11 cellular contexts compared by ENCODE assay signal in genomic region chr19:6076675-6077463, GRCh38. TPM values are rescaled to one million over a fixed set of nuclear protein-coding genes. Genes with fewer than 3 reads are reported as not detected.
DNase-seq lines count a peak whose midpoint lies in the region; ATAC-seq, FAIRE-seq and TF ChIP-seq lines count a peak whose summit lies in the region.
"Had no signal": no experiment of that assay in that cellular context is flagged by ENCODE, and none has a peak within 500 bp of the region (broad histone marks: within the 10 kb centered on the region; RNA-seq: fewer than 3 reads in every experiment).

No MANE protein-coding gene starts in this region.

- H3K27ac ChIP-seq in colonic mucosa: no peak overlapping the region

- no peaks in the 10 kb centered on the region for H3K27me3 ChIP-seq in colonic mucosa

- peak overlapping the region; percentile 14 to 35 for H3K9ac ChIP-seq in colonic mucosa (ENCODE audit: low read depth in 2 of 2, low read length in 2 of 2)

- TF ChIP-seq POLR2A in GM12891 (IDR thresholded peaks at IDR 0.05; ENCODE audit: low read depth, low read length): no peak

- FAIRE-seq in GM12891 (lab: Jason Lieb, UNC): no peak

- intact Hi-C loops in colonic mucosa (cut with DNase I): no loop called here
- intact Hi-C loops in activated naive CD4-positive, alpha-beta T cell treated with anti-CD3 and anti-CD28 coated beads for 36 hours (cut with micrococcal nuclease): no loop called here

- no peak overlapping the region for H3K4me3 ChIP-seq in colonic mucosa

- H3K27me3 Mint-ChIP-seq in nephron (ENCODE audit: low read depth): no peaks in the 10 kb centered on the region
- H3K27me3 Mint-ChIP-seq in activated naive CD4-positive, alpha-beta T cell treated with anti-CD3 and anti-CD28 coated beads for 36 hours (ENCODE audit: low read depth): no peaks in the 10 kb centered on the region
- no peaks in the 10 kb centered on the region for H3K27me3 Mint-ChIP-seq in activated T-cell treated with anti-CD3 and anti-CD28 coated beads, Interleukin-2, amount 50 U/mL, for 72 hours (ENCODE audit: low read depth)
- H3K27me3 Mint-ChIP-seq: CD4-positive, alpha-beta memory T cell had no signal

- DNase-seq in ACHN (peak; percentile 78), NCI-H2227 (lab: John Stamatoyannopoulos, UW; ENCODE audit: unreplicated experiment) (peak; percentile 7), colonic mucosa (no peak), GM12891 (ENCODE audit: insufficient read length, low spot score) (no peak)
- DNase-seq in activated CD8-positive, alpha-beta memory T cell treated with anti-CD3 and anti-CD28 coated beads for 24 hours: no peak
- DNase-seq in activated naive CD4-positive, alpha-beta T cell treated with anti-CD3 and anti-CD28 coated beads for 36 hours: no peak
- DNase-seq in activated T-cell treated with anti-CD3 and anti-CD28 coated beads, Interleukin-2, amount 50 U/mL, for 72 hours: no peak
- DNase-seq: CD4-positive, alpha-beta memory T cell; NCI-H69 had no signal

- in situ Hi-C loops in ACHN (cut with HindIII; ENCODE audit: low pct_ligation_motif_present, low pct_unique_long_range_greater_than_20kb, low sequenced_read_pairs): no loop called here

- no peaks in the 10 kb centered on the region for H3K36me3 Mint-ChIP-seq in nephron (ENCODE audit: low read depth)
- H3K36me3 Mint-ChIP-seq in activated naive CD4-positive, alpha-beta T cell treated with anti-CD3 and anti-CD28 coated beads for 36 hours (ENCODE audit: low read depth): no peaks in the 10 kb centered on the region
- no peaks in the 10 kb centered on the region for H3K36me3 Mint-ChIP-seq in activated T-cell treated with anti-CD3 and anti-CD28 coated beads, Interleukin-2, amount 50 U/mL, for 72 hours (ENCODE audit: insufficient read depth in 2 of 2)
- H3K36me3 Mint-ChIP-seq: CD4-positive, alpha-beta memory T cell had no signal

- no peaks in the 10 kb centered on the region for H3K9me3 Mint-ChIP-seq in nephron
- H3K9me3 Mint-ChIP-seq in activated naive CD4-positive, alpha-beta T cell treated with anti-CD3 and anti-CD28 coated beads for 36 hours: no peaks in the 10 kb centered on the region
- no peaks in the 10 kb centered on the region for H3K9me3 Mint-ChIP-seq in activated T-cell treated with anti-CD3 and anti-CD28 coated beads, Interleukin-2, amount 50 U/mL, for 72 hours
- H3K9me3 Mint-ChIP-seq: CD4-positive, alpha-beta memory T cell had no signal

- CTCF ChIA-PET in activated naive CD4-positive, alpha-beta T cell treated with anti-CD3 and anti-CD28 coated beads for 36 hours (lab: Charles Lee): interaction anchor here (1.4 kb wide), 2 partner anchors 48 to 49 kb away, joined by 3 read pairs; no protein-coding TSS in a partner anchor

- H3K36me3 ChIP-seq in colonic mucosa: no peaks in the 10 kb centered on the region

- H3K9me3 ChIP-seq in colonic mucosa: no peaks in the 10 kb centered on the region

- ATAC-seq in activated T-cell treated with anti-CD3 and anti-CD28 coated beads, Interleukin-2, amount 50 U/mL, for 72 hours (replicated peaks in 1 of 2): no peak

- H3K4me3 Mint-ChIP-seq in nephron: no peak overlapping the region
- no peak overlapping the region for H3K4me3 Mint-ChIP-seq in activated naive CD4-positive, alpha-beta T cell treated with anti-CD3 and anti-CD28 coated beads for 36 hours
- H3K4me3 Mint-ChIP-seq in activated T-cell treated with anti-CD3 and anti-CD28 coated beads, Interleukin-2, amount 50 U/mL, for 72 hours: no peak overlapping the region
- H3K4me3 Mint-ChIP-seq: CD4-positive, alpha-beta memory T cell had no signal

- H3K4me1 ChIP-seq in colonic mucosa: no peaks in the 10 kb centered on the region

- TF ChIP-seq CTCF in colonic mucosa (IDR thresholded peaks at IDR 0.05) (no peak), nephron (IDR thresholded peaks at IDR 0.05; ENCODE audit: unreplicated experiment in 3 of 3) (no peak)

- peaks cover 12% of the 10 kb centered on the region for H3K4me1 Mint-ChIP-seq in nephron
- H3K4me1 Mint-ChIP-seq in activated naive CD4-positive, alpha-beta T cell treated with anti-CD3 and anti-CD28 coated beads for 36 hours (ENCODE audit: low read depth): no peaks in the 10 kb centered on the region
- no peaks in the 10 kb centered on the region for H3K4me1 Mint-ChIP-seq in activated T-cell treated with anti-CD3 and anti-CD28 coated beads, Interleukin-2, amount 50 U/mL, for 72 hours (ENCODE audit: low read depth)

- H3K27ac Mint-ChIP-seq in nephron: peak overlapping the region in 2 of 3 experiments; percentile 25 to 29
- H3K27ac Mint-ChIP-seq in activated naive CD4-positive, alpha-beta T cell treated with anti-CD3 and anti-CD28 coated beads for 36 hours: no peak overlapping the region
- H3K27ac Mint-ChIP-seq in activated T-cell treated with anti-CD3 and anti-CD28 coated beads, Interleukin-2, amount 50 U/mL, for 72 hours: no peak overlapping the region

TF ChIP-seq in GM12891, 5 proteins besides CTCF, POLR2A, EP300 and RAD21:
- TF ChIP-seq SPI1 (IDR thresholded peaks at IDR 0.05; ENCODE audit: low read depth, low read length) (no peak), POU2F2 (IDR thresholded peaks at IDR 0.05; ENCODE audit: low read depth, low read length) (no peak), POLR2AphosphoS5 (IDR thresholded peaks at IDR 0.05; ENCODE audit: low read depth, low read length) (no peak), PAX5 (IDR thresholded peaks at IDR 0.05; ENCODE audit: insufficient read depth, low read length, severe bottlenecking) (no peak), TAF1 (IDR thresholded peaks at IDR 0.05; ENCODE audit: low read depth, low read length) (no peak)

RNA-seq across cellular contexts. Expression of gene RFX2, which starts 33.4 kb away (rescaled TPM):
- 1 to 10 TPM; 6.2 to 7.3 TPM for total RNA-seq in colonic mucosa
- 1 to 10 TPM; 4.7 to 6.0 TPM for total RNA-seq in activated naive CD4-positive, alpha-beta T cell treated with anti-CD3 and anti-CD28 coated beads for 36 hours
- polyA plus RNA-seq in GM12891 (2012; ENCODE audit: low read depth, missing spikeins): 1.8 TPM
- 10 to 100 TPM in 1 of 2 donors, 1 to 10 TPM in 1; 8.7 to 11.6 TPM for total RNA-seq in activated T-cell treated with anti-CD3 and anti-CD28 coated beads, Interleukin-2, amount 50 U/mL, for 72 hours

RNA-seq across cellular contexts. Expression of gene ACSBG2, which starts 58.6 kb away (rescaled TPM):
- total RNA-seq in colonic mucosa: not detected
- total RNA-seq in activated naive CD4-positive, alpha-beta T cell treated with anti-CD3 and anti-CD28 coated beads for 36 hours: not detected
- polyA plus RNA-seq in GM12891 (2012; ENCODE audit: low read depth, missing spikeins): 0.09 TPM
- total RNA-seq in activated T-cell treated with anti-CD3 and anti-CD28 coated beads, Interleukin-2, amount 50 U/mL, for 72 hours: not detected
- total RNA-seq: CD4-positive, alpha-beta memory T cell; glomerular endothelial cell had no signal
- polyA plus RNA-seq: CD4-positive, alpha-beta memory T cell had no signal

Comparison
In these comparisons a context has a peak if more than half of its experiments do, and no peak if none do; other contexts are left out.
1. DNase-seq: peak in ACHN (single experiment) and NCI-H2227 (single experiment); none in colonic mucosa (single experiment), activated CD8-positive, alpha-beta memory T cell treated with anti-CD3 and anti-CD28 coated beads for 24 hours (single experiment), activated naive CD4-positive, alpha-beta T cell treated with anti-CD3 and anti-CD28 coated beads for 36 hours (single experiment), GM12891 (single experiment) and activated T-cell treated with anti-CD3 and anti-CD28 coated beads, Interleukin-2, amount 50 U/mL, for 72 hours (0 of 2).
2. H3K27ac Mint-ChIP-seq: peak in nephron (2 of 3); none in activated naive CD4-positive, alpha-beta T cell treated with anti-CD3 and anti-CD28 coated beads for 36 hours (single experiment) and activated T-cell treated with anti-CD3 and anti-CD28 coated beads, Interleukin-2, amount 50 U/mL, for 72 hours (single experiment).